Comparison of ENCODE assay signal across 8 cellular contexts in genomic region chr17:45386180-45386579, GRCh38.
"Had no signal": no experiment of that assay in that cellular context is flagged by ENCODE, and none has a peak within 500 bp of the region (broad histone marks: within the 10 kb centered on the region; RNA-seq: fewer than 3 reads in every experiment).

No MANE protein-coding gene starts in this region.

- H3K4me1 ChIP-seq: colonic mucosa, neural progenitor cell had no signal

- H3K9me3 ChIP-seq: colonic mucosa, gastroesophageal sphincter, heart left ventricle, mucosa of descending colon, sigmoid colon, tibial artery had no signal

- H3K27ac ChIP-seq: brain microvascular endothelial cell, colonic mucosa, gastroesophageal sphincter, heart left ventricle, neural progenitor cell, sigmoid colon, tibial artery had no signal

- H3K4me3 ChIP-seq: colonic mucosa, gastroesophageal sphincter, heart left ventricle, mucosa of descending colon, neural progenitor cell, sigmoid colon, tibial artery had no signal

- H3K36me3 ChIP-seq: brain microvascular endothelial cell, colonic mucosa, gastroesophageal sphincter, heart left ventricle, neural progenitor cell, sigmoid colon, tibial artery had no signal

- H3K27me3 ChIP-seq: brain microvascular endothelial cell, colonic mucosa, neural progenitor cell, sigmoid colon had no signal
